In genomic region chr4:156377036-156377700, GRCh38 we compare ENCODE assay signal across 17 cellular contexts.
A peak's percentile ranks its signal among the peaks of the same experiment; 100 is the strongest.
DNase-seq lines count a peak whose midpoint lies in the region; TF ChIP-seq lines count a peak whose summit lies in the region.
"Had no signal": no experiment of that assay in that cellular context is flagged by ENCODE, and none has a peak within 500 bp of the region (broad histone marks: within the 10 kb centered on the region; RNA-seq: fewer than 3 reads in every experiment).

No MANE protein-coding gene starts in this region.

- no peaks in the 10 kb centered on the region for H3K36me3 ChIP-seq in tibial artery
- no peaks in the 10 kb centered on the region for H3K36me3 ChIP-seq in uterus
- H3K36me3 ChIP-seq: BLaER1 treated with 17β-estradiol and CSF1 and Interleukin-3, amounts not matched to agents 10 nM and 100 nM; colonic mucosa; gastroesophageal sphincter; ovary; thoracic aorta had no signal

- intact Hi-C loops in tibial artery (cut with DNase I; ENCODE audit: low total_unique reads): no loop called here
- intact Hi-C loops in uterus (cut with DNase I; ENCODE audit: low total_unique reads): no loop called here

- no peak for TF ChIP-seq POLR2A in uterus (IDR thresholded peaks at IDR 0.05)

- TF ChIP-seq CTCF in tibial artery (IDR thresholded peaks at IDR 0.05): no peak
- TF ChIP-seq CTCF in uterus (IDR thresholded peaks at IDR 0.05): no peak

- DNase-seq in EL (peak; percentile 71), RPMI7951 (ENCODE audit: low read depth) (peak; percentile 82), fibroblast of gingiva (ENCODE audit: low read depth) (peak; percentile 44), renal cortical epithelial cell (ENCODE audit: low read depth) (peak; percentile 11), tibial artery (no peak), uterus (no peak), RPMI8226 (no peak), NCI-H2196 (lab: John Stamatoyannopoulos, UW; ENCODE audit: unreplicated experiment) (no peak)
- DNase-seq: activated CD4-positive, alpha-beta T cell treated with anti-CD3 and anti-CD28 coated beads for 48 hours; DND-41; NCI-H1436 had no signal

- no peaks in the 10 kb centered on the region for H3K9me3 ChIP-seq in tibial artery
- no peaks in the 10 kb centered on the region for H3K9me3 ChIP-seq in uterus
- H3K9me3 ChIP-seq: BLaER1 treated with 17β-estradiol and CSF1 and Interleukin-3, amounts not matched to agents 10 nM and 100 nM; colonic mucosa; gastroesophageal sphincter; ovary; thoracic aorta had no signal

- H3K27me3 ChIP-seq in tibial artery: no peaks in the 10 kb centered on the region
- no peaks in the 10 kb centered on the region for H3K27me3 ChIP-seq in uterus
- H3K27me3 ChIP-seq: BLaER1 treated with 17β-estradiol and CSF1 and Interleukin-3, amounts not matched to agents 10 nM and 100 nM; colonic mucosa; gastroesophageal sphincter; ovary had no signal

- no peak overlapping the region for H3K4me3 ChIP-seq in tibial artery
- no peak overlapping the region for H3K4me3 ChIP-seq in uterus
- H3K4me3 ChIP-seq: BLaER1 treated with 17β-estradiol and CSF1 and Interleukin-3, amounts not matched to agents 10 nM and 100 nM; colonic mucosa; gastroesophageal sphincter; ovary; thoracic aorta had no signal

- H3K27ac ChIP-seq in tibial artery (no peak overlapping the region), uterus (no peak overlapping the region)
- H3K27ac ChIP-seq: BLaER1 treated with 17β-estradiol and CSF1 and Interleukin-3, amounts not matched to agents 10 nM and 100 nM; colonic mucosa; gastroesophageal sphincter; ovary; RWPE1; thoracic aorta had no signal

- H3K4me1 ChIP-seq in tibial artery: peaks cover 0 to 23% (median 0%) of the 10 kb centered on the region in 4 donors
- no peaks in the 10 kb centered on the region for H3K4me1 ChIP-seq in uterus
- H3K4me1 ChIP-seq: colonic mucosa, gastroesophageal sphincter had no signal

Comparison
In these comparisons a context has a peak if more than half of its experiments do, and no peak if none do; other contexts are left out.
1. DNase-seq: peak in EL (single experiment), RPMI7951 (single experiment), fibroblast of gingiva (single experiment) and renal cortical epithelial cell (single experiment); none in tibial artery (0 of 2), uterus (0 of 2), RPMI8226 (single experiment) and NCI-H2196 (single experiment).